Comparison of ENCODE assay signal across 15 cellular contexts in the genomic region with DNA sequence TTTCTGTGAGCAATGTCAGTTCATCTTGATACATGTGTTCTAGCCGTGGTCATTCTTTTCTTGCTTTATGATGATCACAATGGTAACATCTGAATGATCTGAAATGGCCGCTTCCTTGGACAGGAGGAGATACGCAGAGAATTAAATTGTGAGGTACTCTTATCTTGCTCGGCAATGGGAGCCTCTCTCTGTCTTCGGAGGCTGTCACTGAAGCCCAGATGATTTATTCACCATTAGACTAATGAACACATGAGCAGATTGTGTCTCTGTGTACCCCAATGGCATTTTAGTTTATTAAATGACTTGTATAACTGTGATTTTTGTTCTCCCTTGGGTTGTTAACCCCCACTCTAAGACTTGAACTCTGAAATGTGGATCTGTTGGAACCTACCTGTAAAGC. TPM values are rescaled to one million over a fixed set of nuclear protein-coding genes. Genes with fewer than 3 reads are reported as not detected.
DNase-seq lines count a peak whose midpoint lies in the region; ATAC-seq, FAIRE-seq and TF ChIP-seq lines count a peak whose summit lies in the region.
"Had no signal": no experiment of that assay in that cellular context is flagged by ENCODE, and none has a peak within 500 bp of the region (broad histone marks: within the 10 kb centered on the region; RNA-seq: fewer than 3 reads in every experiment).

No MANE protein-coding gene starts in this region.

- no peak for ATAC-seq in GM23338
- ATAC-seq in HepG2, result no peak
- ATAC-seq: A549, HCT116 had no signal

- POLR2A ChIA-PET in HepG2 (lab: Yijun Ruan, JAX), result no interaction called here
- POLR2A ChIA-PET in CD8-positive, alpha-beta memory T cell (lab: Charles Lee), result no interaction called here

- intact Hi-C loops in HepG2 (cut with micrococcal nuclease; ENCODE audit: unreplicated experiment), result loop anchor here (5.0 kb wide), 1 partner anchor 86 kb away; no protein-coding TSS in a partner anchor
- intact Hi-C loops in posterior cingulate gyrus (cut with DNase I), result no loop called here

- H3K27ac ChIP-seq in GM23338 (ENCODE audit: low read depth) (no peak overlapping the region), SJSA1 (peak overlapping the region; percentile 74), HepG2 (ENCODE audit: extremely low read length, insufficient read depth, low read length) (peak overlapping the region; percentile 68)
- no peak overlapping the region for H3K27ac ChIP-seq in CD8-positive, alpha-beta memory T cell (ENCODE audit: low read depth, low read length)
- H3K27ac ChIP-seq: A549, C4-2B had no signal

- no peak for TF ChIP-seq POLR2A in HepG2 (IDR thresholded peaks at IDR 0.05; ENCODE audit: insufficient read depth in 1 of 2, low read depth in 2 of 2, low read length in 2 of 2)

- H3F3A ChIP-seq in GM23338 (replicated peaks; ENCODE audit: low read depth), result no peaks in the 10 kb centered on the region

- H3K36me3 Mint-ChIP-seq in GM23338 (ENCODE audit: low read depth) (peaks cover 53% of the 10 kb centered on the region), neural crest cell (ENCODE audit: low read depth) (peaks cover 39% of the 10 kb centered on the region)
- H3K36me3 Mint-ChIP-seq in CD8-positive, alpha-beta memory T cell, result peaks cover 19 to 89% (median 27%) of the 10 kb centered on the region in 3 donors

- WGBS in HepG2 (ENCODE audit: low lambda C conversion rate), result 96% methylated on average over 5 of the region's 5 CpGs

- H3K79me2 ChIP-seq in GM23338 (replicated peaks; ENCODE audit: insufficient read depth) (peaks cover 95% of the 10 kb centered on the region), HepG2 (ENCODE audit: insufficient read depth, low read length) (peaks cover 62% of the 10 kb centered on the region)

- H3K4me1 ChIP-seq in GM23338 (ENCODE audit: insufficient read depth) (peaks cover 20% of the 10 kb centered on the region), SJSA1 (replicated peaks) (peaks cover 57% of the 10 kb centered on the region), HepG2 (ENCODE audit: insufficient read depth, low read length) (peaks cover 60% of the 10 kb centered on the region)
- H3K4me1 ChIP-seq in CD8-positive, alpha-beta memory T cell (ENCODE audit: insufficient read depth, low read length), result peaks cover 15% of the 10 kb centered on the region
- H3K4me1 ChIP-seq: A549 had no signal

- no peak overlapping the region for H2AFZ ChIP-seq in GM23338
- H2AFZ ChIP-seq in HepG2 (ENCODE audit: low read length), result no peak overlapping the region

- TF ChIP-seq RAD21 in HepG2 (CRISPR knock-in tag; IDR thresholded peaks at IDR 0.05), result no peak

- peaks cover 2% of the 10 kb centered on the region for H3K27me3 Mint-ChIP-seq in GM23338 (ENCODE audit: insufficient read depth, low read depth, poor library complexity)
- H3K27me3 Mint-ChIP-seq in neural crest cell (ENCODE audit: low read depth), result no peaks in the 10 kb centered on the region
- no peaks in the 10 kb centered on the region for H3K27me3 Mint-ChIP-seq in CD8-positive, alpha-beta memory T cell

- H3K4me2 ChIP-seq in GM23338 (no peak overlapping the region), HepG2 (ENCODE audit: low read depth, low read length) (0 out of 2 replicates have a peak overlapping the region, but pooled peaks have one; percentile 30)
- H3K4me2 ChIP-seq: A549 had no signal

- no peak for DNase-seq in GM23338 (ENCODE audit: low spot score)
- DNase-seq in SJSA1 (ENCODE audit: low read depth in 1 of 2, low spot score in 2 of 2), result no peak
- no peak for DNase-seq in HepG2 (ENCODE audit: low spot score)
- no peak for DNase-seq in neural crest cell (ENCODE audit: low read depth, low spot score)
- no peak for DNase-seq in posterior cingulate gyrus
- DNase-seq in CD8-positive, alpha-beta memory T cell, result no peak
- DNase-seq in NCI-H2227 (lab: John Stamatoyannopoulos, UW; ENCODE audit: unreplicated experiment), result no peak
- DNase-seq: BE2C, DMS53, GF-D8, IMR-90 had no signal

- BruUV-seq in HepG2 (replicated peaks; lab: Mats Ljungman, UMichigan), result TSS peak; percentile 7

- H3K9me3 Mint-ChIP-seq in GM23338 (peaks cover 13% of the 10 kb centered on the region), neural crest cell (no peaks in the 10 kb centered on the region)
- peaks cover 0 to 6% (median 3%) of the 10 kb centered on the region in 5 donors for H3K9me3 Mint-ChIP-seq in CD8-positive, alpha-beta memory T cell

- H3K27me3 ChIP-seq in GM23338 (ENCODE audit: insufficient read depth) (no peaks in the 10 kb centered on the region), SJSA1 (replicated peaks) (no peaks in the 10 kb centered on the region), HepG2 (ENCODE audit: control insufficient read depth in 1 of 2, insufficient read depth in 2 of 2, low read length in 2 of 2) (no peaks in the 10 kb centered on the region)
- no peaks in the 10 kb centered on the region for H3K27me3 ChIP-seq in CD8-positive, alpha-beta memory T cell (ENCODE audit: insufficient read depth, low read length, poor library complexity, severe bottlenecking)
- H3K27me3 ChIP-seq: BE2C had no signal

- in situ Hi-C loops in HepG2 (cut with HindIII; ENCODE audit: extremely low pct_ligation_motif_present, low pct_unique_long_range_greater_than_20kb), result no loop called here

- H4K20me1 ChIP-seq in GM23338 (replicated peaks; ENCODE audit: insufficient read depth), result peaks cover 19% of the 10 kb centered on the region
- H4K20me1 ChIP-seq in HepG2 (ENCODE audit: insufficient read depth, low read length), result peaks cover 11% of the 10 kb centered on the region

- no peaks in the 10 kb centered on the region for H3K9me2 ChIP-seq in GM23338 (ENCODE audit: insufficient read depth)

- H3K4me3 Mint-ChIP-seq in GM23338 (no peak overlapping the region), neural crest cell (no peak overlapping the region)
- H3K4me3 Mint-ChIP-seq in CD8-positive, alpha-beta memory T cell, result no peak overlapping the region

- no peak overlapping the region for H3K9ac ChIP-seq in HepG2 (ENCODE audit: insufficient read depth, low read depth, low read length)

- peaks cover 42% of the 10 kb centered on the region for H3K4me1 Mint-ChIP-seq in GM23338
- H3K4me1 Mint-ChIP-seq in neural crest cell, result peaks cover 32% of the 10 kb centered on the region
- H3K4me1 Mint-ChIP-seq in CD8-positive, alpha-beta memory T cell, result peaks cover 53 to 78% (median 64%) of the 10 kb centered on the region in 3 donors

- no peak for FAIRE-seq in HepG2 (lab: Jason Lieb, UNC)
- FAIRE-seq: A549, H54 had no signal

- TF ChIP-seq EP300 in HepG2 (IDR thresholded peaks at IDR 0.05; ENCODE audit: low read depth in 2 of 2, low read length in 2 of 2) (no peak), HepG2 (CRISPR knock-in tag; IDR thresholded peaks at IDR 0.05; ENCODE audit: borderline replicate concordance) (no peak)

- TF ChIP-seq CTCF in GM23338 (conservative IDR thresholded peaks at IDR 0.05; ENCODE audit: low read depth in 2 of 2) (no peak), HepG2 (CRISPR knock-in tag; IDR thresholded peaks at IDR 0.05) (no peak), neural crest cell (conservative IDR thresholded peaks at IDR 0.05) (no peak)

- H3K9me3 ChIP-seq in SJSA1 (replicated peaks), result no peaks in the 10 kb centered on the region
- H3K9me3 ChIP-seq in HepG2 (ENCODE audit: low read length), result no peaks in the 10 kb centered on the region
- H3K9me3 ChIP-seq in CD8-positive, alpha-beta memory T cell (ENCODE audit: low read length), result no peaks in the 10 kb centered on the region
- H3K9me3 ChIP-seq: A549, BE2C had no signal

- H3K4me3 ChIP-seq in GM23338 (no peak overlapping the region), SJSA1 (no peak overlapping the region), HepG2 (replicated peaks in 1 of 3; ENCODE audit: insufficient read depth in 1 of 3, low read depth in 2 of 3, low read length in 3 of 3) (no peak overlapping the region)
- H3K4me3 ChIP-seq in CD8-positive, alpha-beta memory T cell (ENCODE audit: low read length), result no peak overlapping the region
- H3K4me3 ChIP-seq: A549 had no signal

- H3K27ac Mint-ChIP-seq in GM23338 (0 out of 2 replicates have a peak overlapping the region, but pooled peaks have one; percentile 27), neural crest cell (ENCODE audit: unreplicated experiment) (peak overlapping the region; percentile 40)
- H3K27ac Mint-ChIP-seq in CD8-positive, alpha-beta memory T cell, result peak overlapping the region in 2 of 8 donors; percentile 22 to 41

- H3K36me3 ChIP-seq in GM23338 (ENCODE audit: insufficient read depth) (no peaks in the 10 kb centered on the region), SJSA1 (peaks cover 59% of the 10 kb centered on the region), HepG2 (replicated peaks in 1 of 2; ENCODE audit: control insufficient read depth in 1 of 2, insufficient read depth in 2 of 2, low read length in 2 of 2) (peaks cover 9 to 43% of the 10 kb centered on the region in 2 experiments)
- H3K36me3 ChIP-seq in CD8-positive, alpha-beta memory T cell (ENCODE audit: insufficient read depth, low read length), result peaks cover 12% of the 10 kb centered on the region

- CTCF ChIA-PET in HepG2 (lab: Yijun Ruan, JAX; ENCODE audit: low intra/inter-chr PET ratio, low total read pairs), result no interaction called here
- CTCF ChIA-PET in CD8-positive, alpha-beta memory T cell (lab: Charles Lee), result no interaction called here

RNA-seq across cellular contexts. Expression of gene RBM33, which starts 38.6 kb away (rescaled TPM):
- total RNA-seq in GM23338 (2014; rRNA removed; shearing (Covaris generic)), result 26.1 and 47.7 TPM in 2 replicates
- polyA plus RNA-seq in GM23338 (2016; fragmentation: Nextera tagmentation; extraction: Ambion mirVana) (88.5 and 94.7 TPM in 2 replicates), HepG2 (2011; rRNA removed) (12.4 TPM in 2 replicates)
- 27.2 and 37.4 TPM in 2 replicates for total RNA-seq in SJSA1 (2014; rRNA removed; shearing (Covaris generic))
- total RNA-seq in HepG2 (2016; rRNA removed; fragmentation: Illumina TruSeq; extraction: Trizol) (22.3 and 28.9 TPM in 2 replicates), neural crest cell (73.2 and 74.6 TPM in 2 replicates)
- 316 and 350 TPM in 2 replicates for total RNA-seq in HepG2 (2016; cell fraction: cytosol; rRNA removed; fragmentation: Illumina TruSeq; extraction: Trizol; ENCODE audit: low read depth)
- total RNA-seq in HepG2 (2016; cell fraction: insoluble cytoplasmic fraction; rRNA removed; fragmentation: Illumina TruSeq; extraction: Trizol), result 18.9 and 26.2 TPM in 2 replicates
- 57.6 and 59.9 TPM in 2 replicates for total RNA-seq in HepG2 (2016; cell fraction: membrane; rRNA removed; fragmentation: Illumina TruSeq; extraction: Trizol)
- 50.1 and 55.5 TPM in 2 replicates for total RNA-seq in HepG2 (2016; cell fraction: nucleus; rRNA removed; fragmentation: Illumina TruSeq; extraction: Trizol)
- polyA plus RNA-seq in HepG2 (2011; cell fraction: cytosol; rRNA removed), result 5.1 and 5.5 TPM in 2 replicates
- 79.7 and 90.7 TPM in 2 replicates for polyA plus RNA-seq in HepG2 (2011; cell fraction: nucleus; rRNA removed)
- polyA plus RNA-seq in HepG2 (2012), result 26.4 and 28.0 TPM in 2 replicates
- polyA plus RNA-seq in HepG2 (2016; cell fraction: cytosol; fragmentation: Illumina TruSeq; extraction: Trizol; ENCODE audit: low read depth), result 3.1 and 3.3 TPM in 2 replicates
- 10.1 and 11.9 TPM in 2 replicates for polyA plus RNA-seq in HepG2 (2016; cell fraction: insoluble cytoplasmic fraction; fragmentation: Illumina TruSeq; extraction: Trizol; ENCODE audit: low read depth)
- 4.5 and 4.7 TPM in 2 replicates for polyA plus RNA-seq in HepG2 (2016; cell fraction: membrane; fragmentation: Illumina TruSeq; extraction: Trizol; ENCODE audit: low read depth)
- 38.9 and 41.2 TPM in 2 replicates for polyA plus RNA-seq in HepG2 (2016; cell fraction: nucleus; fragmentation: Illumina TruSeq; extraction: Trizol; ENCODE audit: insufficient read depth, low read depth)
- polyA minus RNA-seq in HepG2 (2011; rRNA and poly(A)+ RNA removed; ENCODE audit: low replicate concordance), result 18.7 and 23.4 TPM in 2 replicates
- polyA minus RNA-seq in HepG2 (2011; cell fraction: cytosol; rRNA and poly(A)+ RNA removed), result 21.6 and 23.1 TPM in 2 replicates
- 99.0 and 111 TPM in 2 replicates for polyA minus RNA-seq in HepG2 (2011; cell fraction: nucleus; rRNA and poly(A)+ RNA removed)
- total RNA-seq in CD8-positive, alpha-beta memory T cell, result 10 to 100 TPM; 68.7 to 71.6 TPM
- polyA plus RNA-seq in CD8-positive, alpha-beta memory T cell, result 68.5 TPM

Comparison
In these comparisons a context has a peak if more than half of its experiments do, and no peak if none do; other contexts are left out.
1. H3K27ac ChIP-seq: peak in SJSA1 (single experiment) and HepG2 (single experiment); none in GM23338 (single experiment) and CD8-positive, alpha-beta memory T cell (single experiment).